Comparison of ENCODE assay signal across 8 cellular contexts in the genomic region with DNA sequence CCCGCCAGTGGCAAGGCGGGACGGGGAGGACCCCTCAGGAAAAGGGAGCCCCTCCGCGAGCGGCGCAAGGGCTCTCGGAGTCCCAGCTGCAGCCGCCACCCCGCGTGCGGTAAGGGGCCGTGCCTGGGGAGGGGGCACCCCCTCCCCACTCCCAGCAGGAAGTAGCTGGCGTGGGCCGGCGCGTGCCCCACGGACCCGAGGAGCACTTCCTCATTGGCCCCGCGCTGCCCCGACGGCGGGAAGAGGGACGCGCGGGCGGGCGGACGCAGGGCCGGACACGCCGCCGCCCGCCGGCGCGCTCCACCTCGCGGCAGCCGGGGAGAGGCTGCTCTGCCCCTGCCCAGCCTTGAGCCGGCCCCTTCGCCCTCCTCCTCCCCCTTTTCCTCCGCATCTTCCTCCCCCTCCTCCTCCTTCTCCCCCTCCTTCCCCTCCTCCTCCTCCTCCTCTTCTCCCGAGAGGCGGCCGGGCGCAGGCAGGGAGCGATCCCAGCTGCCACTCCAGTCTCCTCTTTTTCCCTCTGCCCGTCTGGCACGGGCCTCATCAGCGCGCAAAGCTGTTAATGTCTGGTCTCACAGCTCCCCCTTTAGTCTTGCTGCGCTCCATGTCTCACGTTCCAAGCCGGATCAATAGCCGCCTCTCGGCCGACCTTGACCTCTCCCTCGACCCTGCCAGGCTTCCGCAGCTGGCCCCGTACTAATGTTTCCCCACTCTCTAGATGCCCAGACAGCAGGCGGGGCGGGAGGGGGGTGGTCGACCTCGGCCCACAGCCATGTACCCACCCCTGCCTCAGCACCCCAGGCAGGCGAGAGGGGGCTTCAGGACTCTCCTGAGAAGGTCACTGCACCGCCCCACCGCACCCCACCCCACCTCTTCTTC. TPM values are rescaled to one million over a fixed set of nuclear protein-coding genes. Genes with fewer than 3 reads are reported as not detected.
A peak's percentile ranks its signal among the peaks of the same experiment; 100 is the strongest.
DNase-seq lines count a peak whose midpoint lies in the region; ATAC-seq and TF ChIP-seq lines count a peak whose summit lies in the region.

No MANE protein-coding gene starts in this region.

- peaks cover 22% of the 10 kb centered on the region for H3K4me1 ChIP-seq in HUES64 (ENCODE audit: insufficient read depth, low read length)
- H3K4me1 ChIP-seq in osteoblast (ENCODE audit: insufficient read depth, low read length), result peaks cover 13% of the 10 kb centered on the region

- H3K4me3 ChIP-seq in HUES64 (ENCODE audit: low read length) (peak overlapping the region; percentile 64), osteoblast (ENCODE audit: insufficient read depth, low read length) (peak overlapping the region; percentile 54)

- H3K4me3 Mint-ChIP-seq in activated naive CD8-positive, alpha-beta T cell treated with anti-CD3 and anti-CD28 coated beads for 36 hours, result peak overlapping the region; percentile 96

- ATAC-seq in HG03045 (IDR thresholded peaks at IDR 0.05; ENCODE audit: unreplicated experiment) (no peak), GM19324 (IDR thresholded peaks at IDR 0.05; ENCODE audit: low FRiP score, unreplicated experiment) (no peak)

- no peaks in the 10 kb centered on the region for H3K79me2 ChIP-seq in osteoblast (ENCODE audit: insufficient read depth, low read length)

- peaks cover 40% of the 10 kb centered on the region for H3K4me1 Mint-ChIP-seq in activated naive CD8-positive, alpha-beta T cell treated with anti-CD3 and anti-CD28 coated beads for 36 hours

- intact Hi-C loops in head of caudate nucleus (cut with DNase I), result no loop called here

- peak overlapping the region; percentile 78 for H3K4me2 ChIP-seq in osteoblast (ENCODE audit: insufficient read depth, low read length)

- H3K9me3 Mint-ChIP-seq in activated naive CD8-positive, alpha-beta T cell treated with anti-CD3 and anti-CD28 coated beads for 36 hours, result no peaks in the 10 kb centered on the region

- TF ChIP-seq CTCF in osteoblast (IDR thresholded peaks at IDR 0.05; ENCODE audit: extremely low read depth, low read depth, low read length), result peak; percentile 23

- 2% methylated on average over 69 of the region's 69 CpGs for WGBS in HUES64

- H3K36me3 ChIP-seq in HUES64 (ENCODE audit: insufficient read depth, low read length) (no peaks in the 10 kb centered on the region), osteoblast (ENCODE audit: insufficient read depth, low read length) (no peaks in the 10 kb centered on the region)

- H3K27ac ChIP-seq in HUES64 (ENCODE audit: low read depth, low read length) (no peak overlapping the region), osteoblast (ENCODE audit: low read depth, low read length) (no peak overlapping the region)

- no peaks in the 10 kb centered on the region for H4K20me1 ChIP-seq in osteoblast (ENCODE audit: insufficient read depth, low read length)

- H3K9me3 ChIP-seq in HUES64 (ENCODE audit: insufficient read depth, low read depth, low read length), result no peaks in the 10 kb centered on the region
- H3K9me3 ChIP-seq in osteoblast (ENCODE audit: low read depth, low read length), result no peaks in the 10 kb centered on the region

- H3K27ac Mint-ChIP-seq in activated naive CD8-positive, alpha-beta T cell treated with anti-CD3 and anti-CD28 coated beads for 36 hours, result peak overlapping the region; percentile 96

- H2AFZ ChIP-seq in osteoblast (ENCODE audit: low read length), result peak overlapping the region; percentile 47

- H3K27me3 ChIP-seq in HUES64 (ENCODE audit: insufficient read depth, low read length), result peaks cover 64% of the 10 kb centered on the region; the same call in 1 of the 2 replicates
- H3K27me3 ChIP-seq in osteoblast (ENCODE audit: insufficient read depth, low read length), result peaks cover 55% of the 10 kb centered on the region

- H3K27me3 Mint-ChIP-seq in activated naive CD8-positive, alpha-beta T cell treated with anti-CD3 and anti-CD28 coated beads for 36 hours, result peaks cover 3% of the 10 kb centered on the region

- peaks cover 7% of the 10 kb centered on the region for H3K36me3 Mint-ChIP-seq in activated naive CD8-positive, alpha-beta T cell treated with anti-CD3 and anti-CD28 coated beads for 36 hours

- DNase-seq in Daoy (ENCODE audit: low read depth) (peak; percentile 98), NOMO-1 treated with dmso at 0.1 percent for 144 hours (lab: John Stamatoyannopoulos, UW; ENCODE audit: unreplicated experiment) (peak; percentile 82), head of caudate nucleus (peak in 39 of 42 donors; percentile 45 to 89 (median 71)), osteoblast (ENCODE audit: insufficient read length, low spot score, missing footprints) (peak; percentile 94)
- DNase-seq in activated naive CD8-positive, alpha-beta T cell treated with anti-CD3 and anti-CD28 coated beads for 36 hours, result peak; percentile 65

- H3K9ac ChIP-seq in HUES64 (ENCODE audit: low read depth, low read length), result peak overlapping the region; percentile 7; the same call in 1 of the 2 replicates

RNA-seq across cellular contexts. Expression of a gene that starts 2.6 kb away (rescaled TPM):
- 2.9 and 4.4 TPM in 2 replicates for total RNA-seq in Daoy (2014; rRNA removed; shearing (Covaris generic))
- 1.2 TPM for polyA plus RNA-seq in HUES64 (2013, experiment 1 of 2)
- 1.1 TPM for polyA plus RNA-seq in HUES64 (2013, experiment 2 of 2)
- total RNA-seq in activated naive CD8-positive, alpha-beta T cell treated with anti-CD3 and anti-CD28 coated beads for 36 hours, result 10 to 100 TPM; 38.9 to 40.3 TPM
- 0.36 and 0.88 TPM in 2 replicates for total RNA-seq in osteoblast
